1 cellular context compared by ENCODE assay signal in genomic region chr17:79808763-79809529, GRCh38.
A peak's percentile ranks its signal among the peaks of the same experiment; 100 is the strongest.
TF ChIP-seq lines count a peak whose summit lies in the region.

No MANE protein-coding gene starts in this region.

TF ChIP-seq in HepG2, 621 proteins besides CTCF, POLR2A, EP300 and RAD21 (continued from another document):
- TF ChIP-seq USF2 (IDR thresholded peaks at IDR 0.05; ENCODE audit: low read depth, low read length) (peak; percentile 79), USF2 (CRISPR knock-in tag; IDR thresholded peaks at IDR 0.05; ENCODE audit: borderline replicate concordance) (peak; percentile 76), SMAD3 (CRISPR knock-in tag; IDR thresholded peaks at IDR 0.05) (peak; percentile 68; the same call in 1 of the 2 replicates), ZNF709 (CRISPR knock-in tag; IDR thresholded peaks at IDR 0.05) (peak; percentile 74; the same call in 1 of the 2 replicates), SOX6 (IDR thresholded peaks at IDR 0.05) (no peak), SOX6 (CRISPR knock-in tag; IDR thresholded peaks at IDR 0.05) (peak; percentile 8; the same call in 1 of the 2 replicates), ZKSCAN1 (IDR thresholded peaks at IDR 0.05; ENCODE audit: low read length) (peak; percentile 69; the same call in 1 of the 2 replicates), ZFP82 (CRISPR knock-in tag; IDR thresholded peaks at IDR 0.05; ENCODE audit: borderline replicate concordance) (no peak), ZNF710 (CRISPR knock-in tag; IDR thresholded peaks at IDR 0.05; ENCODE audit: borderline replicate concordance) (no peak; the same call in 1 of the 2 replicates), ZNF451 (CRISPR knock-in tag; IDR thresholded peaks at IDR 0.05) (no peak), NR2F6 (IDR thresholded peaks at IDR 0.05) (no peak), NR2F6 (CRISPR knock-in tag; IDR thresholded peaks at IDR 0.05) (peak; percentile 19; the same call in 1 of the 2 replicates), ZBTB2 (CRISPR knock-in tag; IDR thresholded peaks at IDR 0.05; ENCODE audit: low read depth) (0 out of 2 replicates have a peak, but pooled peaks have one; percentile 17), ZFX (CRISPR knock-in tag; IDR thresholded peaks at IDR 0.05; ENCODE audit: low read depth) (peak; percentile 65), THAP7 (CRISPR knock-in tag; IDR thresholded peaks at IDR 0.05) (peak; percentile 28; the same call in 1 of the 2 replicates), SP4 (CRISPR knock-in tag; IDR thresholded peaks at IDR 0.05) (peak; percentile 79), MAF1 (CRISPR knock-in tag; IDR thresholded peaks at IDR 0.05; ENCODE audit: borderline replicate concordance) (no peak), ELF4 (CRISPR knock-in tag; IDR thresholded peaks at IDR 0.05; ENCODE audit: borderline replicate concordance) (no peak), ZNF556 (CRISPR knock-in tag; IDR thresholded peaks at IDR 0.05; ENCODE audit: borderline replicate concordance) (peak; percentile 68; the same call in 1 of the 2 replicates), GATAD2A (CRISPR knock-in tag; IDR thresholded peaks at IDR 0.05) (peak; percentile 66), ZNF773 (CRISPR knock-in tag; IDR thresholded peaks at IDR 0.05; ENCODE audit: borderline replicate concordance) (no peak), WIZ (CRISPR knock-in tag; IDR thresholded peaks at IDR 0.05) (0 out of 2 replicates have a peak, but pooled peaks have one; percentile 58), SMC3 (IDR thresholded peaks at IDR 0.05; ENCODE audit: low read length) (peak; percentile 75), BCL6 (CRISPR knock-in tag; IDR thresholded peaks at IDR 0.05) (0 out of 2 replicates have a peak, but pooled peaks have one; percentile 24), ZNF414 (CRISPR knock-in tag; IDR thresholded peaks at IDR 0.05) (peak; percentile 83; the same call in 1 of the 2 replicates), HMGXB3 (CRISPR knock-in tag; IDR thresholded peaks at IDR 0.05; ENCODE audit: borderline replicate concordance) (peak; percentile 33; the same call in 1 of the 2 replicates), ZNF563 (CRISPR knock-in tag; IDR thresholded peaks at IDR 0.05) (peak; percentile 64; the same call in 1 of the 2 replicates), SALL1 (CRISPR knock-in tag; IDR thresholded peaks at IDR 0.05) (0 out of 2 replicates have a peak, but pooled peaks have one; percentile 15), FOXP1 (IDR thresholded peaks at IDR 0.05) (no peak), FOXP1 (CRISPR knock-in tag; IDR thresholded peaks at IDR 0.05) (no peak), ZFP90 (CRISPR knock-in tag; IDR thresholded peaks at IDR 0.05; ENCODE audit: borderline replicate concordance) (0 out of 2 replicates have a peak, but pooled peaks have one; percentile 53), ZNF605 (CRISPR knock-in tag; IDR thresholded peaks at IDR 0.05) (peak; percentile 69; the same call in 1 of the 2 replicates), ZNF639 (CRISPR knock-in tag; conservative IDR thresholded peaks at IDR 0.05) (no peak), GRHL1 (CRISPR knock-in tag; conservative IDR thresholded peaks at IDR 0.05) (no peak), RNF2 (conservative IDR thresholded peaks at IDR 0.05; ENCODE audit: low read depth) (peak; percentile 68), GMEB1 (CRISPR knock-in tag; IDR thresholded peaks at IDR 0.05; ENCODE audit: borderline replicate concordance) (peak; percentile 58; the same call in 1 of the 2 replicates), FOSL2 (CRISPR knock-in tag; IDR thresholded peaks at IDR 0.05) (peak; percentile 34), ZFY (CRISPR knock-in tag; IDR thresholded peaks at IDR 0.05) (0 out of 2 replicates have a peak, but pooled peaks have one; percentile 34), TBP (CRISPR knock-in tag; IDR thresholded peaks at IDR 0.05) (0 out of 2 replicates have a peak, but pooled peaks have one; percentile 30), CBX2 (IDR thresholded peaks at IDR 0.05; ENCODE audit: low read depth, low read length) (0 out of 2 replicates have a peak, but pooled peaks have one; percentile 8), CBX2 (CRISPR knock-in tag; IDR thresholded peaks at IDR 0.05; ENCODE audit: low read depth) (peak; percentile 46; the same call in 1 of the 2 replicates), ZNF513 (CRISPR knock-in tag; conservative IDR thresholded peaks at IDR 0.05) (no peak), AKAP8 (CRISPR knock-in tag; IDR thresholded peaks at IDR 0.05) (peak; percentile 63)
